ENCODE assay signal across 6 cellular contexts in the genomic region with DNA sequence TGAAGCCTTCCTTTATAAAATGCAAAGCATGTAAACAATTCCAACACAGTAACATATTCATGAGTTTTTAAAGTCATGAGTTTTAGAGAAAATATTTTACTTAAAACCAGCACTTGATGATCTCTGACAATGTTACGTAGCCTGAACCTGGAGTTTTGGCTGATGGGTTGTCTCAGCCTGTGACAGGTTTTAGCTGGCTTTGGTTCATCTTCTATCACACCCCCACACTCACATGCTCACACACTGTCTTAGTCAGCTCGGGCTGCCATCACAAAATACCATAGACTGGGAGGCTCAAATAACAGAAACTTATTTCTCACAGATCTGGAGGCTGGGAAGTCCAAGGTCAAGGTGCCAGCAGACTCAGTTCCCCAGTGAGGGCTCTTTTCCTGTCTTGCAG. TPM values are rescaled to one million over a fixed set of nuclear protein-coding genes. Genes with fewer than 3 reads are reported as not detected.
"Had no signal": no experiment of that assay in that cellular context is flagged by ENCODE, and none has a peak within 500 bp of the region (broad histone marks: within the 10 kb centered on the region; RNA-seq: fewer than 3 reads in every experiment).

No MANE protein-coding gene starts in this region.

RNA-seq across cellular contexts. Expression of a gene that starts 50.6 kb away (rescaled TPM):
- total RNA-seq: LHCN-M2, NCI-H460, OCI-LY7, Right ventricle myocardium inferior, RPMI7951, SK-MEL-5 had no signal
